1 cellular context compared by ENCODE assay signal in genomic region chr16:18580396-18580795, GRCh38.
TF ChIP-seq lines count a peak whose summit lies in the region.
"Not testable (repeated sequence)": the region's sequence is repeated elsewhere in the genome, so short reads cannot be mapped to it uniquely, and the experiment has no call there.

No MANE protein-coding gene starts in this region.

TF ChIP-seq in HepG2, 621 proteins besides CTCF, POLR2A, EP300 and RAD21 (continued from another document):
- TF ChIP-seq ZNF687 (CRISPR knock-in tag; IDR thresholded peaks at IDR 0.05), result 0 out of 2 replicates have a peak, but pooled peaks have one; percentile 22
- TF ChIP-seq, protein P1, sequence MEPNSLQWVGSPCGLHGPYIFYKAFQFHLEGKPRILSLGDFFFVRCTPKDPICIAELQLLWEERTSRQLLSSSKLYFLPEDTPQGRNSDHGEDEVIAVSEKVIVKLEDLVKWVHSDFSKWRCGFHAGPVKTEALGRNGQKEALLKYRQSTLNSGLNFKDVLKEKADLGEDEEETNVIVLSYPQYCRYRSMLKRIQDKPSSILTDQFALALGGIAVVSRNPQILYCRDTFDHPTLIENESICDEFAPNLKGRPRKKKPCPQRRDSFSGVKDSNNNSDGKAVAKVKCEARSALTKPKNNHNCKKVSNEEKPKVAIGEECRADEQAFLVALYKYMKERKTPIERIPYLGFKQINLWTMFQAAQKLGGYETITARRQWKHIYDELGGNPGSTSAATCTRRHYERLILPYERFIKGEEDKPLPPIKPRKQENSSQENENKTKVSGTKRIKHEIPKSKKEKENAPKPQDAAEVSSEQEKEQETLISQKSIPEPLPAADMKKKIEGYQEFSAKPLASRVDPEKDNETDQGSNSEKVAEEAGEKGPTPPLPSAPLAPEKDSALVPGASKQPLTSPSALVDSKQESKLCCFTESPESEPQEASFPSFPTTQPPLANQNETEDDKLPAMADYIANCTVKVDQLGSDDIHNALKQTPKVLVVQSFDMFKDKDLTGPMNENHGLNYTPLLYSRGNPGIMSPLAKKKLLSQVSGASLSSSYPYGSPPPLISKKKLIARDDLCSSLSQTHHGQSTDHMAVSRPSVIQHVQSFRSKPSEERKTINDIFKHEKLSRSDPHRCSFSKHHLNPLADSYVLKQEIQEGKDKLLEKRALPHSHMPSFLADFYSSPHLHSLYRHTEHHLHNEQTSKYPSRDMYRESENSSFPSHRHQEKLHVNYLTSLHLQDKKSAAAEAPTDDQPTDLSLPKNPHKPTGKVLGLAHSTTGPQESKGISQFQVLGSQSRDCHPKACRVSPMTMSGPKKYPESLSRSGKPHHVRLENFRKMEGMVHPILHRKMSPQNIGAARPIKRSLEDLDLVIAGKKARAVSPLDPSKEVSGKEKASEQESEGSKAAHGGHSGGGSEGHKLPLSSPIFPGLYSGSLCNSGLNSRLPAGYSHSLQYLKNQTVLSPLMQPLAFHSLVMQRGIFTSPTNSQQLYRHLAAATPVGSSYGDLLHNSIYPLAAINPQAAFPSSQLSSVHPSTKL (CRISPR knock-in tag; IDR thresholded peaks at IDR 0.05), result peak; percentile 81
- peak; percentile 65; the same call in 1 of the 2 replicates for TF ChIP-seq FOXA3 (CRISPR knock-in tag; IDR thresholded peaks at IDR 0.05)
- not testable (repeated sequence) for TF ChIP-seq NR2F6, SOX13, FOXA1, FOXP1 (IDR thresholded peaks at IDR 0.05)
- 0 out of 2 replicates have a peak, but pooled peaks have one; percentile 22 for TF ChIP-seq NR2F6 (CRISPR knock-in tag; IDR thresholded peaks at IDR 0.05)
- peak; percentile 51; the same call in 1 of the 2 replicates for TF ChIP-seq MED1 (CRISPR knock-in tag; IDR thresholded peaks at IDR 0.05)
- peak; percentile 45; the same call in 1 of the 2 replicates for TF ChIP-seq RXRB (CRISPR knock-in tag; IDR thresholded peaks at IDR 0.05; ENCODE audit: borderline replicate concordance)
- peak; percentile 59; the same call in 1 of the 2 replicates for TF ChIP-seq HDAC2 (CRISPR knock-in tag; IDR thresholded peaks at IDR 0.05)
- TF ChIP-seq BCL6 (CRISPR knock-in tag; IDR thresholded peaks at IDR 0.05), result 0 out of 2 replicates have a peak, but pooled peaks have one; percentile 13
- TF ChIP-seq SOX13 (CRISPR knock-in tag; conservative IDR thresholded peaks at IDR 0.05 in 1 of 2, IDR thresholded peaks at IDR 0.05 in 1 of 2), result peak in 1 of 2 experiments; percentile 51; a peak in 1 of 4 replicates
- peak; percentile 28; the same call in 1 of the 2 replicates for TF ChIP-seq THAP11 (CRISPR knock-in tag; IDR thresholded peaks at IDR 0.05)
- TF ChIP-seq FOSL2 (CRISPR knock-in tag; IDR thresholded peaks at IDR 0.05), result 0 out of 2 replicates have a peak, but pooled peaks have one; percentile 23
- TF ChIP-seq, protein P2, sequence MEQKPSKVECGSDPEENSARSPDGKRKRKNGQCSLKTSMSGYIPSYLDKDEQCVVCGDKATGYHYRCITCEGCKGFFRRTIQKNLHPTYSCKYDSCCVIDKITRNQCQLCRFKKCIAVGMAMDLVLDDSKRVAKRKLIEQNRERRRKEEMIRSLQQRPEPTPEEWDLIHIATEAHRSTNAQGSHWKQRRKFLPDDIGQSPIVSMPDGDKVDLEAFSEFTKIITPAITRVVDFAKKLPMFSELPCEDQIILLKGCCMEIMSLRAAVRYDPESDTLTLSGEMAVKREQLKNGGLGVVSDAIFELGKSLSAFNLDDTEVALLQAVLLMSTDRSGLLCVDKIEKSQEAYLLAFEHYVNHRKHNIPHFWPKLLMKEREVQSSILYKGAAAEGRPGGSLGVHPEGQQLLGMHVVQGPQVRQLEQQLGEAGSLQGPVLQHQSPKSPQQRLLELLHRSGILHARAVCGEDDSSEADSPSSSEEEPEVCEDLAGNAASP (CRISPR knock-in tag; IDR thresholded peaks at IDR 0.05; ENCODE audit: borderline replicate concordance), result peak; percentile 30; the same call in 1 of the 2 replicates
- TF ChIP-seq CEBPG (CRISPR knock-in tag; IDR thresholded peaks at IDR 0.05), result peak; percentile 89
- TF ChIP-seq, protein P3, sequence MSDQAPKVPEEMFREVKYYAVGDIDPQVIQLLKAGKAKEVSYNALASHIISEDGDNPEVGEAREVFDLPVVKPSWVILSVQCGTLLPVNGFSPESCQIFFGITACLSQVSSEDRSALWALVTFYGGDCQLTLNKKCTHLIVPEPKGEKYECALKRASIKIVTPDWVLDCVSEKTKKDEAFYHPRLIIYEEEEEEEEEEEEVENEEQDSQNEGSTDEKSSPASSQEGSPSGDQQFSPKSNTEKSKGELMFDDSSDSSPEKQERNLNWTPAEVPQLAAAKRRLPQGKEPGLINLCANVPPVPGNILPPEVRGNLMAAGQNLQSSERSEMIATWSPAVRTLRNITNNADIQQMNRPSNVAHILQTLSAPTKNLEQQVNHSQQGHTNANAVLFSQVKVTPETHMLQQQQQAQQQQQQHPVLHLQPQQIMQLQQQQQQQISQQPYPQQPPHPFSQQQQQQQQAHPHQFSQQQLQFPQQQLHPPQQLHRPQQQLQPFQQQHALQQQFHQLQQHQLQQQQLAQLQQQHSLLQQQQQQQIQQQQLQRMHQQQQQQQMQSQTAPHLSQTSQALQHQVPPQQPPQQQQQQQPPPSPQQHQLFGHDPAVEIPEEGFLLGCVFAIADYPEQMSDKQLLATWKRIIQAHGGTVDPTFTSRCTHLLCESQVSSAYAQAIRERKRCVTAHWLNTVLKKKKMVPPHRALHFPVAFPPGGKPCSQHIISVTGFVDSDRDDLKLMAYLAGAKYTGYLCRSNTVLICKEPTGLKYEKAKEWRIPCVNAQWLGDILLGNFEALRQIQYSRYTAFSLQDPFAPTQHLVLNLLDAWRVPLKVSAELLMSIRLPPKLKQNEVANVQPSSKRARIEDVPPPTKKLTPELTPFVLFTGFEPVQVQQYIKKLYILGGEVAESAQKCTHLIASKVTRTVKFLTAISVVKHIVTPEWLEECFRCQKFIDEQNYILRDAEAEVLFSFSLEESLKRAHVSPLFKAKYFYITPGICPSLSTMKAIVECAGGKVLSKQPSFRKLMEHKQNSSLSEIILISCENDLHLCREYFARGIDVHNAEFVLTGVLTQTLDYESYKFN (CRISPR knock-in tag; conservative IDR thresholded peaks at IDR 0.05), result 0 out of 2 replicates have a peak, but pooled peaks have one; percentile 26
- peak; percentile 12; the same call in 1 of the 2 replicates for TF ChIP-seq SOX5 (CRISPR knock-in tag; IDR thresholded peaks at IDR 0.05; ENCODE audit: borderline replicate concordance)
- peak; percentile 81; the same call in 1 of the 2 replicates for TF ChIP-seq ZBTB37 (CRISPR knock-in tag; IDR thresholded peaks at IDR 0.05)
- TF ChIP-seq KMT2B (CRISPR knock-in tag; IDR thresholded peaks at IDR 0.05), result 0 out of 2 replicates have a peak, but pooled peaks have one; percentile 25
- TF ChIP-seq, protein P4, sequence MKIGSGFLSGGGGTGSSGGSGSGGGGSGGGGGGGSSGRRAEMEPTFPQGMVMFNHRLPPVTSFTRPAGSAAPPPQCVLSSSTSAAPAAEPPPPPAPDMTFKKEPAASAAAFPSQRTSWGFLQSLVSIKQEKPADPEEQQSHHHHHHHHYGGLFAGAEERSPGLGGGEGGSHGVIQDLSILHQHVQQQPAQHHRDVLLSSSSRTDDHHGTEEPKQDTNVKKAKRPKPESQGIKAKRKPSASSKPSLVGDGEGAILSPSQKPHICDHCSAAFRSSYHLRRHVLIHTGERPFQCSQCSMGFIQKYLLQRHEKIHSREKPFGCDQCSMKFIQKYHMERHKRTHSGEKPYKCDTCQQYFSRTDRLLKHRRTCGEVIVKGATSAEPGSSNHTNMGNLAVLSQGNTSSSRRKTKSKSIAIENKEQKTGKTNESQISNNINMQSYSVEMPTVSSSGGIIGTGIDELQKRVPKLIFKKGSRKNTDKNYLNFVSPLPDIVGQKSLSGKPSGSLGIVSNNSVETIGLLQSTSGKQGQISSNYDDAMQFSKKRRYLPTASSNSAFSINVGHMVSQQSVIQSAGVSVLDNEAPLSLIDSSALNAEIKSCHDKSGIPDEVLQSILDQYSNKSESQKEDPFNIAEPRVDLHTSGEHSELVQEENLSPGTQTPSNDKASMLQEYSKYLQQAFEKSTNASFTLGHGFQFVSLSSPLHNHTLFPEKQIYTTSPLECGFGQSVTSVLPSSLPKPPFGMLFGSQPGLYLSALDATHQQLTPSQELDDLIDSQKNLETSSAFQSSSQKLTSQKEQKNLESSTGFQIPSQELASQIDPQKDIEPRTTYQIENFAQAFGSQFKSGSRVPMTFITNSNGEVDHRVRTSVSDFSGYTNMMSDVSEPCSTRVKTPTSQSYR (CRISPR knock-in tag; IDR thresholded peaks at IDR 0.05; ENCODE audit: borderline replicate concordance), result 0 out of 2 replicates have a peak, but pooled peaks have one; percentile 11
- 0 out of 2 replicates have a peak, but pooled peaks have one; percentile 48 for TF ChIP-seq ZBTB7B (CRISPR knock-in tag; IDR thresholded peaks at IDR 0.05)
- peak; percentile 82 for TF ChIP-seq FOXO1 (CRISPR knock-in tag; IDR thresholded peaks at IDR 0.05)
- peak; percentile 54 for TF ChIP-seq RARA (CRISPR knock-in tag; IDR thresholded peaks at IDR 0.05)
- TF ChIP-seq, protein P5, sequence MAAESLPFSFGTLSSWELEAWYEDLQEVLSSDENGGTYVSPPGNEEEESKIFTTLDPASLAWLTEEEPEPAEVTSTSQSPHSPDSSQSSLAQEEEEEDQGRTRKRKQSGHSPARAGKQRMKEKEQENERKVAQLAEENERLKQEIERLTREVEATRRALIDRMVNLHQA (CRISPR knock-in tag; IDR thresholded peaks at IDR 0.05), result peak; percentile 74; the same call in 1 of the 2 replicates
- peak; percentile 60 for TF ChIP-seq HNF4A (CRISPR knock-in tag; IDR thresholded peaks at IDR 0.05)
- peak; percentile 53; the same call in 1 of the 2 replicates for TF ChIP-seq FOXA1 (CRISPR knock-in tag; IDR thresholded peaks at IDR 0.05)
- TF ChIP-seq GATAD2A (CRISPR knock-in tag; IDR thresholded peaks at IDR 0.05), result peak; percentile 84
- peak; percentile 72 for TF ChIP-seq FOXP1 (CRISPR knock-in tag; IDR thresholded peaks at IDR 0.05)
- peak; percentile 93 for TF ChIP-seq ZNF644 (CRISPR knock-in tag; IDR thresholded peaks at IDR 0.05; ENCODE audit: low read depth)
- TF ChIP-seq KLF6 (CRISPR knock-in tag; IDR thresholded peaks at IDR 0.05), result 0 out of 2 replicates have a peak, but pooled peaks have one; percentile 22
- TF ChIP-seq NCOA2 (CRISPR knock-in tag; IDR thresholded peaks at IDR 0.05), result peak; percentile 38; the same call in 1 of the 2 replicates
- peak; percentile 68 for TF ChIP-seq FOXP4 (CRISPR knock-in tag; IDR thresholded peaks at IDR 0.05)
